ENCODE assay signal across 19 cellular contexts in genomic region chr20:48325656-48326433, GRCh38.
DNase-seq lines count a peak whose midpoint lies in the region; ATAC-seq, FAIRE-seq and TF ChIP-seq lines count a peak whose summit lies in the region.
"Had no signal": no experiment of that assay in that cellular context is flagged by ENCODE, and none has a peak within 500 bp of the region (broad histone marks: within the 10 kb centered on the region; RNA-seq: fewer than 3 reads in every experiment).

No MANE protein-coding gene starts in this region.

- H3K9me1 ChIP-seq in K562 (ENCODE audit: control insufficient read depth, insufficient read depth, low read length): no peaks in the 10 kb centered on the region

- in situ Hi-C loops in K562 (cut with MboI): no loop called here

- H4K5ac ChIP-seq in H9 (ENCODE audit: insufficient read length, low read depth, low read length): no peak overlapping the region

- no peaks in the 10 kb centered on the region for H3K4me1 ChIP-seq in H9 (ENCODE audit: insufficient read depth, low read length)
- H3K4me1 ChIP-seq in RWPE2 (ENCODE audit: insufficient read depth, poor library complexity, severe bottlenecking): no peaks in the 10 kb centered on the region
- H3K4me1 ChIP-seq in K562 (replicated peaks in 1 of 2; ENCODE audit: control insufficient read depth in 2 of 2, insufficient read depth in 2 of 2, low read length in 2 of 2): no peaks in the 10 kb centered on the region
- no peaks in the 10 kb centered on the region for H3K4me1 ChIP-seq in Peyer's patch

- H3K4ac ChIP-seq in H9 (ENCODE audit: low read depth, low read length): no peak overlapping the region

- H4K20me1 ChIP-seq in H9 (ENCODE audit: control insufficient read depth, insufficient read depth, insufficient read length): no peaks in the 10 kb centered on the region
- H4K20me1 ChIP-seq in K562 (replicated peaks; ENCODE audit: control insufficient read depth, insufficient read depth, low read length): no peaks in the 10 kb centered on the region

- no peak overlapping the region for H2BK12ac ChIP-seq in H9 (ENCODE audit: insufficient read length, low read depth, low read length)

- H3K27ac ChIP-seq in H9 (ENCODE audit: insufficient read length, low read depth, low read length): no peak overlapping the region
- no peak overlapping the region for H3K27ac ChIP-seq in RWPE2 (ENCODE audit: poor library complexity, severe bottlenecking)
- no peak overlapping the region for H3K27ac ChIP-seq in K562 (ENCODE audit: extremely low read depth, low read depth, low read length)
- no peak overlapping the region for H3K27ac ChIP-seq in Peyer's patch

- TF ChIP-seq CTCF in H9 (conservative IDR thresholded peaks at IDR 0.05) (no peak), RWPE2 (IDR thresholded peaks at IDR 0.05; ENCODE audit: poor library complexity, severe bottlenecking) (no peak), K562 (IDR thresholded peaks at IDR 0.05 in 2 of 3, conservative IDR thresholded peaks at IDR 0.05 in 1 of 3; ENCODE audit: insufficient read depth in 2 of 3, low read depth in 1 of 3, low read length in 3 of 3) (no peak), Peyer's patch (IDR thresholded peaks at IDR 0.05) (no peak)

- TF ChIP-seq EP300 in K562 (IDR thresholded peaks at IDR 0.05; ENCODE audit: low read length): no peak

- no peaks in the 10 kb centered on the region for H3K23me2 ChIP-seq in H9 (ENCODE audit: insufficient read length, low read depth, low read length, poor library complexity, severe bottlenecking)

- TF ChIP-seq POLR2A in K562 (conservative IDR thresholded peaks at IDR 0.05): no peak
- no peak for TF ChIP-seq POLR2A in Peyer's patch (IDR thresholded peaks at IDR 0.05)

- H3K18ac ChIP-seq in H9 (ENCODE audit: insufficient read length, low read depth, low read length): no peak overlapping the region

- H3K27me3 ChIP-seq in H9 (ENCODE audit: insufficient read depth, low read length): no peaks in the 10 kb centered on the region
- H3K27me3 ChIP-seq in RWPE2 (ENCODE audit: insufficient read depth, poor library complexity, severe bottlenecking): peaks cover 3% of the 10 kb centered on the region
- peaks cover 0 to 24% of the 10 kb centered on the region in 2 experiments; a peak in 4 of 5 replicates for H3K27me3 ChIP-seq in K562 (ENCODE audit: control insufficient read depth in 2 of 2, insufficient read depth in 2 of 2, low read length in 2 of 2)
- H3K27me3 ChIP-seq in Peyer's patch: no peaks in the 10 kb centered on the region

- H3K9ac ChIP-seq in H9 (ENCODE audit: extremely low read depth, insufficient read length, low read length) (no peak overlapping the region), K562 (ENCODE audit: insufficient read depth in 1 of 2, low read depth in 2 of 2, low read length in 2 of 2) (no peak overlapping the region)

- H2BK15ac ChIP-seq in H9 (ENCODE audit: low read depth, low read length): no peak overlapping the region

- no peak overlapping the region for H2AK5ac ChIP-seq in H9 (ENCODE audit: insufficient read length, low read length)

- H3K4me2 ChIP-seq in H9 (ENCODE audit: insufficient read depth, insufficient read length, low read length) (no peak overlapping the region), K562 (ENCODE audit: insufficient read depth, low read length) (no peak overlapping the region)

- no peak overlapping the region for H4K8ac ChIP-seq in H9 (replicated peaks; ENCODE audit: insufficient read length, low read depth, low read length)

- ATAC-seq in RWPE2 (ENCODE audit: low read depth): no peak
- ATAC-seq in K562: no peak
- ATAC-seq: HCT116 had no signal

- H2BK120ac ChIP-seq in H9 (ENCODE audit: low read depth, low read length, poor library complexity, severe bottlenecking): no peak overlapping the region

- H3K4me3 Mint-ChIP-seq in H9 (no peak overlapping the region), immature natural killer cell (no peak overlapping the region)
- H3K4me3 Mint-ChIP-seq: CD4-positive, alpha-beta memory T cell; HFFc6 had no signal

- no peak overlapping the region for H3K56ac ChIP-seq in H9 (ENCODE audit: insufficient read length, low read depth, low read length)

- no TSS peak for BruUV-seq in K562 (replicated peaks; lab: Mats Ljungman, UMichigan)

- H2AFZ ChIP-seq in H9 (ENCODE audit: low read length) (no peak overlapping the region), K562 (ENCODE audit: low read depth, low read length) (no peak overlapping the region)

- intact Hi-C loops in K562 (cut with micrococcal nuclease): no loop called here

- no peak overlapping the region for H2BK5ac ChIP-seq in H9 (ENCODE audit: insufficient read length, low read length)

- H3K4me3 ChIP-seq in RWPE2 (ENCODE audit: severe bottlenecking): no peak overlapping the region
- no peak overlapping the region for H3K4me3 ChIP-seq in K562
- no peak overlapping the region for H3K4me3 ChIP-seq in Peyer's patch

- peaks cover 4% of the 10 kb centered on the region; the same call in 1 of the 2 replicates for H3K27me3 Mint-ChIP-seq in H9 (ENCODE audit: low read depth)
- H3K27me3 Mint-ChIP-seq in immature natural killer cell (ENCODE audit: low read depth in 3 of 3): peaks cover 2 to 14% (median 2%) of the 10 kb centered on the region in 3 donors

- no peak for FAIRE-seq in K562 (lab: Jason Lieb, UNC)
- FAIRE-seq: GM12891, GM18507, H54 had no signal

- WGBS in H9 (ENCODE audit: extremely low coverage, insufficient read length, low lambda C conversion rate): no CpG with 5 or more reads among the region's 31 CpGs
- under 1% methylated on average over 27 of the region's 31 CpGs for WGBS in K562 (ENCODE audit: insufficient coverage, low coverage, missing lambda C conversion rate)

- 0 out of 2 replicates have a peak overlapping the region, but pooled peaks have one; percentile 28 for H3K14ac ChIP-seq in H9 (ENCODE audit: insufficient read depth, low read length)

- H3K79me1 ChIP-seq in H9 (ENCODE audit: insufficient read depth, low read depth, low read length, poor library complexity, severe bottlenecking): no peaks in the 10 kb centered on the region

- H4K91ac ChIP-seq in H9 (ENCODE audit: insufficient read length, low read depth, low read length): no peak overlapping the region

- H3K23ac ChIP-seq in H9 (ENCODE audit: insufficient read length, low read depth, low read length): no peak overlapping the region

- H3K27ac Mint-ChIP-seq in H9 (peak overlapping the region in 1 of 3 experiments; percentile 93; a peak in 1 of 7 replicates), immature natural killer cell (no peak overlapping the region)
- H3K27ac Mint-ChIP-seq: CD4-positive, alpha-beta memory T cell; HFFc6 had no signal

- POLR2A ChIA-PET in K562 (lab: Yijun Ruan, JAX): no interaction called here

- no peak overlapping the region for H2BK20ac ChIP-seq in H9 (ENCODE audit: low read depth, low read length, poor library complexity, severe bottlenecking)

- CTCF ChIA-PET in K562 (lab: Yijun Ruan, JAX; ENCODE audit: low intra/inter-chr PET ratio): no interaction called here

- no peak for TF ChIP-seq RAD21 in K562 (CRISPR knock-in tag; conservative IDR thresholded peaks at IDR 0.05 in 1 of 2, IDR thresholded peaks at IDR 0.05 in 1 of 2)

- H3K4me1 Mint-ChIP-seq in H9 (peaks cover 22 to 28% of the 10 kb centered on the region in 2 experiments), immature natural killer cell (no peaks in the 10 kb centered on the region)
- H3K4me1 Mint-ChIP-seq: CD4-positive, alpha-beta memory T cell had no signal

- H3K36me3 ChIP-seq in RWPE2 (ENCODE audit: low read depth) (no peaks in the 10 kb centered on the region), K562 (ENCODE audit: control insufficient read depth, insufficient read depth, low read length) (no peaks in the 10 kb centered on the region), Peyer's patch (no peaks in the 10 kb centered on the region)

- DNase-seq in H9 (no peak), RWPE2 (ENCODE audit: low spot score) (peak; percentile 72), K562 (ENCODE audit: extremely low read depth in 1 of 4, low spot score in 3 of 4) (no peak), Peyer's patch (no peak), immature natural killer cell (no peak), NCI-H2029 (lab: John Stamatoyannopoulos, UW) (no peak)
- DNase-seq: C1 segment of cervical spinal cord; Calu3; CD4-positive, alpha-beta memory T cell; COR-L47; DMS53; DMS79 treated with DMSO at 0.1 percent for 48 hours; GF-D8; GOT3; HFFc6 had no signal

- H3K36me3 Mint-ChIP-seq in H9 (ENCODE audit: insufficient read depth in 1 of 3, low read depth in 3 of 3): no peaks in the 10 kb centered on the region
- H3K36me3 Mint-ChIP-seq in immature natural killer cell: no peaks in the 10 kb centered on the region
- H3K36me3 Mint-ChIP-seq: CD4-positive, alpha-beta memory T cell had no signal

- H3K79me2 ChIP-seq in H9 (ENCODE audit: insufficient read depth, low read length) (no peaks in the 10 kb centered on the region), K562 (ENCODE audit: control insufficient read depth, insufficient read depth, low read length) (no peaks in the 10 kb centered on the region)

- H3K9me3 Mint-ChIP-seq in H9: peaks cover 0 to 3% of the 10 kb centered on the region in 2 experiments; a peak in 2 of 5 replicates
- H3K9me3 Mint-ChIP-seq in immature natural killer cell: no peaks in the 10 kb centered on the region
- H3K9me3 Mint-ChIP-seq: CD4-positive, alpha-beta memory T cell; HFFc6 had no signal

- H3K9me3 ChIP-seq in H9 (ENCODE audit: control insufficient read depth, low read depth, low read length) (no peaks in the 10 kb centered on the region), RWPE2 (ENCODE audit: severe bottlenecking) (no peaks in the 10 kb centered on the region), K562 (replicated peaks; ENCODE audit: control insufficient read depth, insufficient read depth, low read depth, low read length) (no peaks in the 10 kb centered on the region), Peyer's patch (no peaks in the 10 kb centered on the region)

- no peak overlapping the region for H3T11ph ChIP-seq in H9 (ENCODE audit: low read length)

TF ChIP-seq in K562, 482 proteins besides CTCF, POLR2A, EP300 and RAD21:
- TF ChIP-seq RBM25 (IDR thresholded peaks at IDR 0.05; ENCODE audit: low read depth, low read length, severe bottlenecking) (peak; percentile 53), FOXK1 (CRISPR knock-in tag; IDR thresholded peaks at IDR 0.05; ENCODE audit: borderline replicate concordance) (no peak)
